4 cellular contexts compared by ENCODE assay signal in the genomic region with DNA sequence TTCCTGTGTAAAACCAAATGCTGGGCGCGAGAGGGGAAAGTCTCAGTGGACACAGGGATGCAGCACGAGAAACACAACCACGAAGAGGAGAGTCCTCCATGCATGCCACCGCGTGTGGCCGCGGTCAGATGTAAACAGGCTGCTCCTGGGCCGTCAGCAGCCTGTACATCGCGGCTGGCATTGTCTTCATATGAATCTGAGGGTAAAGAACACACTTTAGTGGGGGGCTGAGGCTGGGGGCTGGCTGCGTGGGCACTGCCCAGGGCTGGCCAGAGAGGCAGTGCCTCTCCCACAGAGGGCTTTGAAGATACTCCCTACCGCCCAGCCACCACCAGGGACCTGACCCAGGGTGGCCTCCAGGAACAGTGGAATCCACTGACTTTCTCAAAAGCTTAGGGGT.
"Had no signal": no experiment of that assay in that cellular context is flagged by ENCODE, and none has a peak within 500 bp of the region (broad histone marks: within the 10 kb centered on the region; RNA-seq: fewer than 3 reads in every experiment).

No MANE protein-coding gene starts in this region.

- H3K4me3 Mint-ChIP-seq: H9 had no signal

- H3K27ac Mint-ChIP-seq: H9 had no signal

- DNase-seq: GM23248, H9, HCEC 1CT, IMR-90 had no signal

- H3K9me3 Mint-ChIP-seq: H9 had no signal

- H2AFZ ChIP-seq: GM23248 had no signal

- H3K4me3 ChIP-seq: GM23248 had no signal

- H3K9ac ChIP-seq: GM23248 had no signal

- H3K27ac ChIP-seq: GM23248 had no signal
